In genomic region chr10:100744136-100744979, GRCh38 we compare ENCODE assay signal across 8 cellular contexts. TPM values are rescaled to one million over a fixed set of nuclear protein-coding genes. Genes with fewer than 3 reads are reported as not detected.
A peak's percentile ranks its signal among the peaks of the same experiment; 100 is the strongest.
DNase-seq lines count a peak whose midpoint lies in the region; ATAC-seq and TF ChIP-seq lines count a peak whose summit lies in the region.

No MANE protein-coding gene starts in this region.

- H3K4me1 Mint-ChIP-seq in activated CD4-positive, alpha-beta T cell treated with anti-CD3 and anti-CD28 coated beads for 36 hours, result peaks cover 36% of the 10 kb centered on the region

- H3K9ac ChIP-seq in MM.1S (ENCODE audit: low read length), result no peak overlapping the region

- ATAC-seq in activated CD4-positive, alpha-beta T cell treated with anti-CD3 and anti-CD28 coated beads for 36 hours, result no peak
- no peak for ATAC-seq in HG03521 (IDR thresholded peaks at IDR 0.05; ENCODE audit: unreplicated experiment)

- H3K9me3 Mint-ChIP-seq in activated CD4-positive, alpha-beta T cell treated with anti-CD3 and anti-CD28 coated beads for 36 hours (ENCODE audit: low read depth), result no peaks in the 10 kb centered on the region

- H3K27ac ChIP-seq in MM.1S (ENCODE audit: low read length), result no peak overlapping the region

- no peaks in the 10 kb centered on the region for H3K9me3 ChIP-seq in MM.1S (replicated peaks; ENCODE audit: insufficient read depth, low read length)

- H2AFZ ChIP-seq in MM.1S (ENCODE audit: low read length), result peak overlapping the region; percentile 57; the same call in 1 of the 2 replicates

- no peaks in the 10 kb centered on the region for H4K20me1 ChIP-seq in MM.1S (ENCODE audit: insufficient read depth, low read length)

- H3K79me2 ChIP-seq in MM.1S (ENCODE audit: low read length), result no peaks in the 10 kb centered on the region

- H3K4me2 ChIP-seq in MM.1S (ENCODE audit: low read depth, low read length), result peak overlapping the region; percentile 95

- CTCF ChIA-PET in activated CD4-positive, alpha-beta T cell treated with anti-CD3 and anti-CD28 coated beads for 36 hours (lab: Charles Lee), result interaction anchor here (0.6 to 2.4 kb wide), 25 partner anchors 8 to 1242 kb away, joined by 3 to 45 read pairs (median 4); no protein-coding TSS in a partner anchor

- intact Hi-C loops in activated CD4-positive, alpha-beta T cell treated with anti-CD3 and anti-CD28 coated beads for 36 hours (cut with DNase I, micrococcal nuclease), result loop anchor here in 1 of 2 experiments (2.0 to 5.0 kb wide), 2 partner anchors 84 to 87 kb away; no protein-coding TSS in a partner anchor

- no peaks in the 10 kb centered on the region for H3K9me2 ChIP-seq in MM.1S (replicated peaks; ENCODE audit: insufficient read depth, low read length)

- H3K4me3 Mint-ChIP-seq in activated CD4-positive, alpha-beta T cell treated with anti-CD3 and anti-CD28 coated beads for 36 hours, result peak overlapping the region; percentile 33

- H3K4me1 ChIP-seq in MM.1S (ENCODE audit: low read length), result peaks cover 6% of the 10 kb centered on the region; the same call in 1 of the 2 replicates

- peak overlapping the region; percentile 52 for H3K4me3 ChIP-seq in MM.1S (ENCODE audit: low read length)

- no peak for TF ChIP-seq CTCF in MM.1S (IDR thresholded peaks at IDR 0.05; ENCODE audit: low read length)

- H3K36me3 ChIP-seq in MM.1S (replicated peaks; ENCODE audit: insufficient read depth, low read length), result no peaks in the 10 kb centered on the region

- DNase-seq in activated CD4-positive, alpha-beta T cell treated with anti-CD3 and anti-CD28 coated beads for 36 hours, result peak; percentile 65
- DNase-seq in activated CD4-positive, alpha-beta T cell treated with anti-CD3 and anti-CD28 coated beads for 4 hours, result no peak
- DNase-seq in MM.1S (no peak), ecto neural progenitor cell (ENCODE audit: low spot score) (peak; percentile 71), retina (peak; percentile 76), HCEC 1CT (no peak), NK-92 (lab: John Stamatoyannopoulos, UW; ENCODE audit: unreplicated experiment) (no peak)

- no peaks in the 10 kb centered on the region for H3F3A ChIP-seq in MM.1S (ENCODE audit: insufficient read depth, low read length)

- peaks cover 95% of the 10 kb centered on the region for H3K27me3 ChIP-seq in MM.1S (replicated peaks; ENCODE audit: insufficient read depth, low read length)

- H3K36me3 Mint-ChIP-seq in activated CD4-positive, alpha-beta T cell treated with anti-CD3 and anti-CD28 coated beads for 36 hours (ENCODE audit: low read depth), result no peaks in the 10 kb centered on the region

- no peak overlapping the region for H3K27ac Mint-ChIP-seq in activated CD4-positive, alpha-beta T cell treated with anti-CD3 and anti-CD28 coated beads for 36 hours

- peaks cover 75% of the 10 kb centered on the region for H3K27me3 Mint-ChIP-seq in activated CD4-positive, alpha-beta T cell treated with anti-CD3 and anti-CD28 coated beads for 36 hours

- POLR2A ChIA-PET in activated CD4-positive, alpha-beta T cell treated with anti-CD3 and anti-CD28 coated beads for 36 hours (lab: Charles Lee), result interaction anchor here (1.0 kb wide), 1 partner anchor 134 kb away, joined by 3 read pairs; no protein-coding TSS in a partner anchor

RNA-seq across cellular contexts. Expression of gene PAX2, which starts 1.0 kb away (rescaled TPM):
- under 1 TPM; 0.05 to 0.09 TPM for total RNA-seq in activated CD4-positive, alpha-beta T cell treated with anti-CD3 and anti-CD28 coated beads for 36 hours

Comparison
In these comparisons a context has a peak if more than half of its experiments do, and no peak if none do; other contexts are left out.
1. DNase-seq: peak in activated CD4-positive, alpha-beta T cell treated with anti-CD3 and anti-CD28 coated beads for 36 hours (single experiment), ecto neural progenitor cell (single experiment) and retina (single experiment); none in activated CD4-positive, alpha-beta T cell treated with anti-CD3 and anti-CD28 coated beads for 4 hours (0 of 2), MM.1S (single experiment), HCEC 1CT (single experiment) and NK-92 (single experiment).